ENCODE assay signal across 18 cellular contexts in genomic region chr14:61132894-61133293, GRCh38.
"Had no signal": no experiment of that assay in that cellular context is flagged by ENCODE, and none has a peak within 500 bp of the region (broad histone marks: within the 10 kb centered on the region; RNA-seq: fewer than 3 reads in every experiment).

No MANE protein-coding gene starts in this region.

- H3K36me3 ChIP-seq: breast epithelium, right atrium auricular region, transverse colon had no signal

- H3K27me3 ChIP-seq: breast epithelium, right atrium auricular region, transverse colon had no signal

- H3K4me1 ChIP-seq: breast epithelium, parathyroid adenoma, right atrium auricular region, transverse colon had no signal

- H3K79me2 ChIP-seq: parathyroid adenoma had no signal

- H3K4me3 Mint-ChIP-seq: activated naive CD8-positive, alpha-beta T cell treated with anti-CD3 and anti-CD28 coated beads, Interleukin-2, amount 10 ng/mL, durations not matched to agents 7 days and 5 days; activated T-cell treated with anti-CD3 and anti-CD28 coated beads, Interleukin-2, amount 50 U/mL, for 24 hours; mesothelial cell of epicardium; stimulated activated memory B cell treated with anti-CD40 and anti-IgM and Interleukin-4, amounts not matched to agents 10 μg/mL and 1 μg/mL and 100 μg/mL, for 72 hours had no signal

- H3K27ac Mint-ChIP-seq: activated naive CD8-positive, alpha-beta T cell treated with anti-CD3 and anti-CD28 coated beads, Interleukin-2, amount 10 ng/mL, durations not matched to agents 7 days and 5 days; activated T-cell treated with anti-CD3 and anti-CD28 coated beads, Interleukin-2, amount 50 U/mL, for 24 hours; mesothelial cell of epicardium; stimulated activated memory B cell treated with anti-CD40 and anti-IgM and Interleukin-4, amounts not matched to agents 10 μg/mL and 1 μg/mL and 100 μg/mL, for 72 hours had no signal

- H3K4me3 ChIP-seq: breast epithelium, right atrium auricular region, skin epidermis, transverse colon had no signal

- H3K9ac ChIP-seq: parathyroid adenoma had no signal

- H3K9me3 Mint-ChIP-seq: activated T-cell treated with anti-CD3 and anti-CD28 coated beads, Interleukin-2, amount 50 U/mL, for 24 hours had no signal

- H3K27ac ChIP-seq: breast epithelium, parathyroid adenoma, right atrium auricular region, skin epidermis, transverse colon had no signal

- ATAC-seq: esophagus mucosa; stimulated activated memory B cell treated with anti-CD40 and anti-IgM and Interleukin-4, amounts not matched to agents 10 μg/mL and 1 μg/mL and 100 μg/mL, for 72 hours had no signal

- FAIRE-seq: endometrium had no signal

- DNase-seq: activated CD4-positive, alpha-beta T cell treated with anti-CD3 and anti-CD28 coated beads, Interleukin-2, amount 50 U/mL, for 1 hour; activated CD4-positive, CD25-positive, alpha-beta regulatory T cell; activated gamma-delta T cell; activated naive CD8-positive, alpha-beta T cell treated with anti-CD3 and anti-CD28 coated beads, Interleukin-2, amount 10 ng/mL, durations not matched to agents 7 days and 5 days; activated T-cell treated with anti-CD3 and anti-CD28 coated beads, Interleukin-2, amount 50 U/mL, for 24 hours; aorta; hypothalamus; kidney glomerular epithelial cell; T-helper 9 cell; transverse colon had no signal

- H2AFZ ChIP-seq: parathyroid adenoma had no signal

- H3K4me1 Mint-ChIP-seq: activated naive CD8-positive, alpha-beta T cell treated with anti-CD3 and anti-CD28 coated beads, Interleukin-2, amount 10 ng/mL, durations not matched to agents 7 days and 5 days; stimulated activated memory B cell treated with anti-CD40 and anti-IgM and Interleukin-4, amounts not matched to agents 10 μg/mL and 1 μg/mL and 100 μg/mL, for 72 hours had no signal

- H3K36me3 Mint-ChIP-seq: mesothelial cell of epicardium had no signal

- H3K9me3 ChIP-seq: breast epithelium, right atrium auricular region, transverse colon had no signal
